1 cellular context compared by ENCODE assay signal in genomic region chr17:61411944-61412859, GRCh38.
TF ChIP-seq lines count a peak whose summit lies in the region.

No MANE protein-coding gene starts in this region.

TF ChIP-seq in HepG2, 621 proteins besides CTCF, POLR2A, EP300 and RAD21 (continued from another document):
- TF ChIP-seq ZGPAT (CRISPR knock-in tag; IDR thresholded peaks at IDR 0.05) (peak; percentile 90), ATF5 (CRISPR knock-in tag; IDR thresholded peaks at IDR 0.05; ENCODE audit: low read depth) (0 out of 2 replicates have a peak, but pooled peaks have one; percentile 32), ZNF546 (CRISPR knock-in tag; conservative IDR thresholded peaks at IDR 0.05) (0 out of 2 replicates have a peak, but pooled peaks have one; percentile 49), ZNF572 (CRISPR knock-in tag; IDR thresholded peaks at IDR 0.05) (no peak; the same call in 1 of the 2 replicates), ZMYM4 (CRISPR knock-in tag; IDR thresholded peaks at IDR 0.05) (peak; percentile 58; the same call in 1 of the 2 replicates), PRPF4 (IDR thresholded peaks at IDR 0.05; ENCODE audit: low read depth, low read length, poor library complexity, severe bottlenecking) (peak; percentile 19), NFE2 (CRISPR knock-in tag; IDR thresholded peaks at IDR 0.05) (no peak), NONO (IDR thresholded peaks at IDR 0.05) (no peak), NONO (CRISPR knock-in tag; conservative IDR thresholded peaks at IDR 0.05) (peak; percentile 98), DZIP1 (CRISPR knock-in tag; IDR thresholded peaks at IDR 0.05) (no peak), SP2 (CRISPR knock-in tag; IDR thresholded peaks at IDR 0.05) (no peak; the same call in 1 of the 2 replicates), MXD3 (CRISPR knock-in tag; IDR thresholded peaks at IDR 0.05) (peak; percentile 93), ZNF318 (CRISPR knock-in tag; IDR thresholded peaks at IDR 0.05) (no peak), ZBTB7A (CRISPR knock-in tag; IDR thresholded peaks at IDR 0.05) (peak; percentile 84; the same call in 1 of the 2 replicates), DRAP1 (CRISPR knock-in tag; IDR thresholded peaks at IDR 0.05) (peak; percentile 33), MLX (CRISPR knock-in tag; IDR thresholded peaks at IDR 0.05) (no peak), FOXO1 (CRISPR knock-in tag; IDR thresholded peaks at IDR 0.05) (peak; percentile 77)
TF ChIP-seq in HepG2: peak in this region for 325.
